ENCODE assay signal across 8 cellular contexts in genomic region chr1:19468397-19468956, GRCh38. TPM values are rescaled to one million over a fixed set of nuclear protein-coding genes. Genes with fewer than 3 reads are reported as not detected.
DNase-seq lines count a peak whose midpoint lies in the region; ATAC-seq and TF ChIP-seq lines count a peak whose summit lies in the region.

No MANE protein-coding gene starts in this region.

- H3K4me2 ChIP-seq in GM23338 = peak overlapping the region; percentile 55; the same call in 1 of the 2 replicates
- H3K4me2 ChIP-seq in mesendoderm (ENCODE audit: low read length) = no peak overlapping the region

- DNase-seq in CD14-positive monocyte (ENCODE audit: low spot score) = peak; percentile 82
- DNase-seq in GM23338 (ENCODE audit: low spot score) = no peak
- no peak for DNase-seq in Panc1 (ENCODE audit: low read depth, low spot score)
- peak; percentile 62 for DNase-seq in activated naive CD8-positive, alpha-beta T cell treated with anti-CD3 and anti-CD28 coated beads, Interleukin-2, amount 10 ng/mL, durations not matched to agents 7 days and 5 days
- DNase-seq in mesendoderm = peak; percentile 46
- no peak for DNase-seq in suprapubic skin (ENCODE audit: low spot score in 2 of 2)
- no peak for DNase-seq in NK-92 (lab: John Stamatoyannopoulos, UW; ENCODE audit: unreplicated experiment)
- no peak for DNase-seq in cortex of kidney (lab: John Stamatoyannopoulos, UW)

- WGBS in mesendoderm (ENCODE audit: extremely low coverage, insufficient coverage, low lambda C conversion rate) = no CpG with 5 or more reads among the region's 15 CpGs
- 58% methylated on average over 15 of the region's 15 CpGs for WGBS in suprapubic skin

- H3K4me3 Mint-ChIP-seq in CD14-positive monocyte (peak overlapping the region; percentile 66 to 87), GM23338 (no peak overlapping the region; the same call in 2 of the 3 replicates)
- peak overlapping the region; percentile 70 for H3K4me3 Mint-ChIP-seq in activated naive CD8-positive, alpha-beta T cell treated with anti-CD3 and anti-CD28 coated beads, Interleukin-2, amount 10 ng/mL, durations not matched to agents 7 days and 5 days

- no peak overlapping the region for H3K4ac ChIP-seq in mesendoderm (ENCODE audit: low read depth, low read length)

- H3K9me2 ChIP-seq in GM23338 (ENCODE audit: insufficient read depth) = no peaks in the 10 kb centered on the region

- TF ChIP-seq CTCF in CD14-positive monocyte (IDR thresholded peaks at IDR 0.05) (no peak), GM23338 (conservative IDR thresholded peaks at IDR 0.05; ENCODE audit: low read depth in 2 of 2) (no peak), Panc1 (IDR thresholded peaks at IDR 0.05) (no peak), suprapubic skin (IDR thresholded peaks at IDR 0.05) (no peak)

- H3K79me2 ChIP-seq in GM23338 (replicated peaks; ENCODE audit: insufficient read depth) (peaks cover 100% of the 10 kb centered on the region), mesendoderm (ENCODE audit: control insufficient read depth, insufficient read depth, low read length) (peaks cover 85% of the 10 kb centered on the region)

- no peak overlapping the region for H3K18ac ChIP-seq in mesendoderm (ENCODE audit: low read length)

- H3K27ac ChIP-seq in GM23338 (ENCODE audit: low read depth) (no peak overlapping the region), Panc1 (ENCODE audit: low read length) (peak overlapping the region; percentile 76), mesendoderm (ENCODE audit: low read depth, low read length) (no peak overlapping the region), suprapubic skin (peak overlapping the region; percentile 75)

- in situ Hi-C loops in Panc1 (cut with HindIII; ENCODE audit: low pct_unique_long_range_greater_than_20kb, low sequenced_read_pairs) = no loop called here

- H3K4me3 ChIP-seq in GM23338 (no peak overlapping the region), Panc1 (ENCODE audit: low read depth in 2 of 2, low read length in 2 of 2) (no peak overlapping the region), mesendoderm (ENCODE audit: low read length) (no peak overlapping the region), suprapubic skin (no peak overlapping the region)

- peak overlapping the region; percentile 14 for H3K9ac ChIP-seq in mesendoderm (ENCODE audit: low read length)

- POLR2A ChIA-PET in Panc1 (lab: Charles Lee) = no interaction called here
- POLR2A ChIA-PET in activated naive CD8-positive, alpha-beta T cell treated with anti-CD3 and anti-CD28 coated beads, Interleukin-2, amount 10 ng/mL, durations not matched to agents 7 days and 5 days (lab: Charles Lee) = interaction anchor here (1.1 to 2.8 kb wide), 6 partner anchors 9 to 185 kb away, joined by 3 to 16 read pairs (median 4); partner anchors contain the start of gene CAPZB

- no TSS peak for BruUV-seq in Panc1 (replicated peaks; lab: Mats Ljungman, UMichigan)

- H3K27ac Mint-ChIP-seq in CD14-positive monocyte = peak overlapping the region; percentile 96 to 99 (median 98)
- no peak overlapping the region for H3K27ac Mint-ChIP-seq in GM23338
- peak overlapping the region; percentile 89 for H3K27ac Mint-ChIP-seq in activated naive CD8-positive, alpha-beta T cell treated with anti-CD3 and anti-CD28 coated beads, Interleukin-2, amount 10 ng/mL, durations not matched to agents 7 days and 5 days

- peaks cover 86% of the 10 kb centered on the region for H3K4me1 Mint-ChIP-seq in CD14-positive monocyte
- H3K4me1 Mint-ChIP-seq in GM23338 = peaks cover 73% of the 10 kb centered on the region
- H3K4me1 Mint-ChIP-seq in activated naive CD8-positive, alpha-beta T cell treated with anti-CD3 and anti-CD28 coated beads, Interleukin-2, amount 10 ng/mL, durations not matched to agents 7 days and 5 days = peaks cover 82% of the 10 kb centered on the region

- H3K9me3 ChIP-seq in Panc1 (ENCODE audit: control insufficient read depth, insufficient read depth, low read depth, low read length) = no peaks in the 10 kb centered on the region
- H3K9me3 ChIP-seq in suprapubic skin = no peaks in the 10 kb centered on the region

- peaks cover 30% of the 10 kb centered on the region for H3K79me1 ChIP-seq in mesendoderm (ENCODE audit: low read length)

- H4K5ac ChIP-seq in mesendoderm (ENCODE audit: low read length) = no peak overlapping the region

- no peak overlapping the region for H2AK5ac ChIP-seq in mesendoderm (ENCODE audit: low read length)

- H4K8ac ChIP-seq in mesendoderm (ENCODE audit: low read depth, low read length) = no peak overlapping the region

- intact Hi-C loops in CD14-positive monocyte (cut with micrococcal nuclease) (loop anchor here (5.0 kb wide), 1 partner anchor 129 kb away; a partner anchor contains a TSS), Panc1 (cut with micrococcal nuclease; ENCODE audit: unreplicated experiment) (no loop called here)

- H4K20me1 ChIP-seq in GM23338 (replicated peaks; ENCODE audit: insufficient read depth) = peaks cover 91% of the 10 kb centered on the region

- ATAC-seq in GM23338 (peak; percentile 24), Panc1 (no peak)
- ATAC-seq in activated naive CD8-positive, alpha-beta T cell treated with anti-CD3 and anti-CD28 coated beads, Interleukin-2, amount 10 ng/mL, durations not matched to agents 7 days and 5 days (ENCODE audit: low read depth) = peak; percentile 84

- no peak overlapping the region for H2BK5ac ChIP-seq in mesendoderm (ENCODE audit: low read length)

- no peak for TF ChIP-seq EP300 in suprapubic skin (IDR thresholded peaks at IDR 0.05)

- H3K9me3 Mint-ChIP-seq in CD14-positive monocyte (no peaks in the 10 kb centered on the region), GM23338 (no peaks in the 10 kb centered on the region; the same call in 1 of the 3 replicates)
- no peaks in the 10 kb centered on the region for H3K9me3 Mint-ChIP-seq in activated naive CD8-positive, alpha-beta T cell treated with anti-CD3 and anti-CD28 coated beads, Interleukin-2, amount 10 ng/mL, durations not matched to agents 7 days and 5 days

- no peak overlapping the region for H2BK15ac ChIP-seq in mesendoderm (replicated peaks; ENCODE audit: low read depth)

- H2AFZ ChIP-seq in GM23338 = no peak overlapping the region

- H3K36me3 Mint-ChIP-seq in CD14-positive monocyte = peaks cover 42 to 53% of the 10 kb centered on the region in 2 donors
- peaks cover 26% of the 10 kb centered on the region for H3K36me3 Mint-ChIP-seq in GM23338 (ENCODE audit: low read depth)
- H3K36me3 Mint-ChIP-seq in activated naive CD8-positive, alpha-beta T cell treated with anti-CD3 and anti-CD28 coated beads, Interleukin-2, amount 10 ng/mL, durations not matched to agents 7 days and 5 days = peaks cover 28% of the 10 kb centered on the region

- TF ChIP-seq POLR2A in suprapubic skin (IDR thresholded peaks at IDR 0.05) = no peak

- H2BK120ac ChIP-seq in mesendoderm (ENCODE audit: low read depth, low read length) = no peak overlapping the region

- peaks cover 3% of the 10 kb centered on the region; the same call in 1 of the 2 replicates for H3F3A ChIP-seq in GM23338 (replicated peaks; ENCODE audit: low read depth)

- CTCF ChIA-PET in Panc1 (lab: Charles Lee) = no interaction called here

- H3K56ac ChIP-seq in mesendoderm (ENCODE audit: low read length) = peak overlapping the region; percentile 3

- H3K27me3 Mint-ChIP-seq in CD14-positive monocyte (ENCODE audit: low read depth in 3 of 3) = no peaks in the 10 kb centered on the region
- peaks cover 2% of the 10 kb centered on the region for H3K27me3 Mint-ChIP-seq in GM23338 (ENCODE audit: insufficient read depth, low read depth, poor library complexity)
- H3K27me3 Mint-ChIP-seq in activated naive CD8-positive, alpha-beta T cell treated with anti-CD3 and anti-CD28 coated beads, Interleukin-2, amount 10 ng/mL, durations not matched to agents 7 days and 5 days = no peaks in the 10 kb centered on the region

- no peaks in the 10 kb centered on the region for H3K27me3 ChIP-seq in GM23338 (ENCODE audit: insufficient read depth)
- H3K27me3 ChIP-seq in Panc1 (ENCODE audit: control insufficient read depth, insufficient read depth, low read length) = no peaks in the 10 kb centered on the region
- H3K27me3 ChIP-seq in mesendoderm (ENCODE audit: insufficient read depth, low read length, poor library complexity) = no peaks in the 10 kb centered on the region
- no peaks in the 10 kb centered on the region for H3K27me3 ChIP-seq in suprapubic skin

- H3K23ac ChIP-seq in mesendoderm (ENCODE audit: low read length) = peak overlapping the region; percentile 80

- H3K4me1 ChIP-seq in GM23338 (ENCODE audit: insufficient read depth) (peaks cover 65% of the 10 kb centered on the region), Panc1 (ENCODE audit: control insufficient read depth, insufficient read depth, low read length) (peaks cover 69% of the 10 kb centered on the region), mesendoderm (ENCODE audit: control insufficient read depth, low read depth, low read length) (peaks cover 10% of the 10 kb centered on the region), suprapubic skin (peaks cover 82% of the 10 kb centered on the region)

- H3K36me3 ChIP-seq in GM23338 (ENCODE audit: insufficient read depth) (no peaks in the 10 kb centered on the region), Panc1 (ENCODE audit: control insufficient read depth, insufficient read depth, low read length) (no peaks in the 10 kb centered on the region), mesendoderm (ENCODE audit: control insufficient read depth, insufficient read depth, low read length) (no peaks in the 10 kb centered on the region), suprapubic skin (peaks cover 5% of the 10 kb centered on the region)

TF ChIP-seq in GM23338, 12 proteins besides CTCF, POLR2A, EP300 and RAD21 (continues in another document):
- no peak for TF ChIP-seq NANOG (IDR thresholded peaks at IDR 0.05; ENCODE audit: borderline replicate concordance)
- no peak for TF ChIP-seq POLR2AphosphoS5 (IDR thresholded peaks at IDR 0.05; ENCODE audit: low read depth)

RNA-seq across cellular contexts. Expression of gene CAPZB, which starts 16.9 kb away (rescaled TPM):
- polyA plus RNA-seq in CD14-positive monocyte = 100 to 1,000 TPM; 407 to 504 TPM
- 183 and 195 TPM in 2 replicates for total RNA-seq in GM23338 (2014; rRNA removed; shearing (Covaris generic))
- 320 and 348 TPM in 2 replicates for polyA plus RNA-seq in GM23338 (2016; fragmentation: Nextera tagmentation; extraction: Ambion mirVana)
- total RNA-seq in Panc1 (2021; ENCODE audit: unreplicated experiment) = 491 TPM
- 494 TPM for polyA plus RNA-seq in Panc1 (2012; ENCODE audit: insufficient read length)
- 100 to 1,000 TPM; 395 to 412 TPM for total RNA-seq in activated naive CD8-positive, alpha-beta T cell treated with anti-CD3 and anti-CD28 coated beads, Interleukin-2, amount 10 ng/mL, durations not matched to agents 7 days and 5 days
- 289 TPM for polyA plus RNA-seq in mesendoderm (2013, experiment 1 of 2)
- 292 TPM for polyA plus RNA-seq in mesendoderm (2013, experiment 2 of 2)
- 100 to 1,000 TPM; 101 to 130 (median 126) TPM for total RNA-seq in suprapubic skin

Comparison
In these comparisons a context has a peak if more than half of its experiments do, and no peak if none do; other contexts are left out.
1. DNase-seq: peak in CD14-positive monocyte (single experiment), activated naive CD8-positive, alpha-beta T cell treated with anti-CD3 and anti-CD28 coated beads, Interleukin-2, amount 10 ng/mL, durations not matched to agents 7 days and 5 days (single experiment) and mesendoderm (single experiment); none in GM23338 (single experiment), Panc1 (single experiment), suprapubic skin (0 of 2), NK-92 (single experiment) and cortex of kidney (single experiment).
2. H3K27ac ChIP-seq: peak in Panc1 (single experiment) and suprapubic skin (single experiment); none in GM23338 (single experiment) and mesendoderm (single experiment).